1 cellular context compared by ENCODE assay signal in the genomic region with DNA sequence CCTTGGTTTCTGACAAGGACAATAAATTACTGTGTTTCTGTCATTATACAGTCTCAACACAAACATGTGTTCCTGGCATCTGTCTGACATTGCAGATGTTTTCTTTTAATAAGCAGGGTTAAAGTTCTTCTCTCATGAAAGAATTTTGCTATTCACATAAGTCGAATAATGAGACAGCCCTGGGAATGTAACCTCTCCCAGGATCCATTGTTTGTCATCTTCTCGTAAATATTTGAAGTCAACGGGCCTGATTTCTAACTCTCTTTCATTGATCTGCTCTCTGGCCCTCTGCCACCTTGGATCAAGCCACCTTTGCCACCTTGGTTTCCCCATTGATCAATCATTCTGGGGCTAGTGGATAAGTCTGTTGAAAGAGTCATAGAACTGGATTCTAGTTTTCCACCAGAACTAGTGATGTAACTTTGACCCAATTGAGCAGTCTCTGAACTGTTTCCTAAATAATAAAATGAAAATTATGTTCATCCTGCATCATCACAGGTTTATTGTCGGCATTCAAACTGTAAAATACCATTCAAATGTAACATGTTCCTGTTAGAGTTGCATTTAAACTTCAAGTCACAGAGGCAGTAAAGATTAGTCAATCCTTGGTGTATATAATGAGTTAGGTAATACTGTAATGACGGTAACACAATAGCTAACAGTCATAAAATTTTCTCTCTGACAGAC.
TF ChIP-seq lines count a peak whose summit lies in the region.

No MANE protein-coding gene starts in this region.

TF ChIP-seq in A549, 52 proteins besides CTCF, POLR2A, EP300 and RAD21:
- TF ChIP-seq, protein P1, sequence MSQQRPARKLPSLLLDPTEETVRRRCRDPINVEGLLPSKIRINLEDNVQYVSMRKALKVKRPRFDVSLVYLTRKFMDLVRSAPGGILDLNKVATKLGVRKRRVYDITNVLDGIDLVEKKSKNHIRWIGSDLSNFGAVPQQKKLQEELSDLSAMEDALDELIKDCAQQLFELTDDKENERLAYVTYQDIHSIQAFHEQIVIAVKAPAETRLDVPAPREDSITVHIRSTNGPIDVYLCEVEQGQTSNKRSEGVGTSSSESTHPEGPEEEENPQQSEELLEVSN (IDR thresholded peaks at IDR 0.05; ENCODE audit: borderline replicate concordance, low read depth), result no peak
- no peak for TF ChIP-seq TP53 (CRISPR knock-in tag; IDR thresholded peaks at IDR 0.05)
- no peak for TF ChIP-seq NPAS2 (CRISPR knock-in tag; IDR thresholded peaks at IDR 0.05; ENCODE audit: borderline replicate concordance)
- no peak for TF ChIP-seq KDM1A (IDR thresholded peaks at IDR 0.05; ENCODE audit: low read depth)
- no peak for TF ChIP-seq HOXB13 (CRISPR knock-in tag; IDR thresholded peaks at IDR 0.05; ENCODE audit: low read depth)
- TF ChIP-seq EHMT2 (IDR thresholded peaks at IDR 0.05; ENCODE audit: low read depth), result no peak
- no peak for TF ChIP-seq FOSB (CRISPR knock-in tag; IDR thresholded peaks at IDR 0.05)
